ENCODE assay signal across 29 cellular contexts in the genomic region with DNA sequence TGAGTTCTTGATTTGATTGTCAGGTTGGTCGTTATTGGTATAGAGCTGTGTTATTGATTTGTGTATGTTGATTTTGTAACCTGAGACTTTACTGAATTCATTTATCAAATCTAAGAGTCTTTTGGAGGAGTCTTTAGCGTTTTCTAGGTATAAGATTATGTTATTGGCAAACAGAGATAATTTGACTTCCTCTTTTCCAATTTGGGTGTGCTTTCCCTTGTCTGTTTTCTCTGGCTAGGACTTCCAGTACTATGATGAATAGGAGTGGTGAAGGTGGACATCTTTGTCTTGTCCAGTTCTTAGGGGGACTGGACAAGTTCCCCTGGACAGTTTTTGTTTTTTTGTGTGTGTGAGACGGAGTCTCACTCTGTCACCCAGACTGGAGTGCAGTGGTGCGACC.
"Had no signal": no experiment of that assay in that cellular context is flagged by ENCODE, and none has a peak within 500 bp of the region (broad histone marks: within the 10 kb centered on the region; RNA-seq: fewer than 3 reads in every experiment).

No MANE protein-coding gene starts in this region.

- ATAC-seq: activated naive CD4-positive, alpha-beta T cell treated with anti-CD3 and anti-CD28 coated beads, Interleukin-2, amount 50 U/mL, for 72 hours; activated T-cell treated with anti-CD3 and anti-CD28 coated beads, Interleukin-2, amount 50 U/mL, for 4 hours; body of pancreas; Right ventricle myocardium inferior; SK-N-SH treated with all-trans-retinoic acid at 6 μM for 48 hours; T-cell had no signal

- DNase-seq: activated B cell treated with CpG ODN at 0.5 μM for 24 hours; activated CD4-positive, alpha-beta memory T cell treated with anti-CD3 and anti-CD28 coated beads for 36 hours; activated CD4-positive, alpha-beta T cell treated with anti-CD3 and anti-CD28 coated beads for 4 hours; activated CD4-positive, alpha-beta T cell treated with anti-CD3 and anti-CD28 coated beads, Interleukin-2, amount 50 U/mL, for 1 hour; activated CD4-positive, CD25-positive, alpha-beta regulatory T cell treated with anti-CD3 and anti-CD28 coated beads, Interleukin-2, amount 50 U/mL, for 72 hours; activated CD8-positive, alpha-beta memory T cell treated with anti-CD3 and anti-CD28 coated beads, Interleukin-2, amount 50 U/mL, for 4 hours; activated gamma-delta T cell treated with Interleukin-2 at 50 U/mL for 16 hours; activated naive CD4-positive, alpha-beta T cell treated with anti-CD3 and anti-CD28 coated beads for 36 hours; activated T-cell treated with anti-CD3 and anti-CD28 coated beads for 4 hours; activated T-cell treated with anti-CD3 and anti-CD28 coated beads, Interleukin-2, amount 50 U/mL, for 4 hours; adrenal gland; body of pancreas; NCI-H1092 treated with DMSO at 0.1 percent for 48 hours; NCI-H1417; NCI-H146; NCI-H1930; NCI-H2081 treated with DMSO at 0.1 percent for 48 hours; NCI-H345; NCI-H524 treated with DMSO at 0.1 percent for 48 hours; NCI-H748 treated with DMSO at 0.1 percent for 48 hours; NK-92 treated with Interleukin-12 subunit alpha and Interleukin-12 subunit beta, amount 100 ng/mL, for 24 hours; PC-9; SIG-M5; T-cell; T-helper 2 cell; T-helper 9 cell had no signal
